ENCODE assay signal across 10 cellular contexts in genomic region chr22:23817146-23817545, GRCh38.
"Had no signal": no experiment of that assay in that cellular context is flagged by ENCODE, and none has a peak within 500 bp of the region (broad histone marks: within the 10 kb centered on the region; RNA-seq: fewer than 3 reads in every experiment).

No MANE protein-coding gene starts in this region.

- H2AFZ ChIP-seq: hepatocyte had no signal

- H3K9me3 Mint-ChIP-seq: activated B cell treated with CpG ODN at 0.5 μM for 24 hours; activated naive CD4-positive, alpha-beta T cell treated with anti-CD3 and anti-CD28 coated beads, Interleukin-2, amount 10 ng/mL, durations not matched to agents 7 days and 5 days; mesothelial cell of epicardium; neural crest cell; T-helper 1 cell treated with Interleukin-12 subunit alpha and Interleukin-12 subunit beta and Interleukin-4 antibody, amounts not matched to agents 30 μg/mL and 1 μg/mL, for 36 hours had no signal

- H3K4me1 Mint-ChIP-seq: mesothelial cell of epicardium, neural crest cell had no signal

- H3K9me3 ChIP-seq: adrenal gland, tibial nerve had no signal

- H3K27ac ChIP-seq: adrenal gland, hepatocyte, tibial nerve had no signal

- H3K4me3 Mint-ChIP-seq: activated B cell treated with CpG ODN at 0.5 μM for 24 hours; activated naive CD4-positive, alpha-beta T cell treated with anti-CD3 and anti-CD28 coated beads, Interleukin-2, amount 10 ng/mL, durations not matched to agents 7 days and 5 days; mesothelial cell of epicardium; neural crest cell; T-helper 1 cell treated with Interleukin-12 subunit alpha and Interleukin-12 subunit beta and Interleukin-4 antibody, amounts not matched to agents 30 μg/mL and 1 μg/mL, for 36 hours had no signal

- H3K27ac Mint-ChIP-seq: activated naive CD4-positive, alpha-beta T cell treated with anti-CD3 and anti-CD28 coated beads, Interleukin-2, amount 10 ng/mL, durations not matched to agents 7 days and 5 days; mesothelial cell of epicardium; T-helper 1 cell treated with Interleukin-12 subunit alpha and Interleukin-12 subunit beta and Interleukin-4 antibody, amounts not matched to agents 30 μg/mL and 1 μg/mL, for 36 hours had no signal

- H3K4me2 ChIP-seq: hepatocyte had no signal

- H3K27me3 ChIP-seq: adrenal gland, hepatocyte, tibial nerve had no signal

- H3K4me3 ChIP-seq: adrenal gland, hepatocyte, tibial nerve had no signal

- H3K27me3 Mint-ChIP-seq: activated B cell treated with CpG ODN at 0.5 μM for 24 hours; activated naive CD4-positive, alpha-beta T cell treated with anti-CD3 and anti-CD28 coated beads, Interleukin-2, amount 10 ng/mL, durations not matched to agents 7 days and 5 days had no signal

- DNase-seq: activated B cell treated with CpG ODN at 0.5 μM for 24 hours; activated CD4-positive, alpha-beta T cell treated with anti-CD3 and anti-CD28 coated beads for 48 hours; activated naive CD4-positive, alpha-beta T cell treated with anti-CD3 and anti-CD28 coated beads, Interleukin-2, amount 10 ng/mL, durations not matched to agents 7 days and 5 days; adrenal gland; stimulated activated naive CD4-positive, alpha-beta T cell had no signal

- H3K4me1 ChIP-seq: tibial nerve had no signal
